In the genomic region with DNA sequence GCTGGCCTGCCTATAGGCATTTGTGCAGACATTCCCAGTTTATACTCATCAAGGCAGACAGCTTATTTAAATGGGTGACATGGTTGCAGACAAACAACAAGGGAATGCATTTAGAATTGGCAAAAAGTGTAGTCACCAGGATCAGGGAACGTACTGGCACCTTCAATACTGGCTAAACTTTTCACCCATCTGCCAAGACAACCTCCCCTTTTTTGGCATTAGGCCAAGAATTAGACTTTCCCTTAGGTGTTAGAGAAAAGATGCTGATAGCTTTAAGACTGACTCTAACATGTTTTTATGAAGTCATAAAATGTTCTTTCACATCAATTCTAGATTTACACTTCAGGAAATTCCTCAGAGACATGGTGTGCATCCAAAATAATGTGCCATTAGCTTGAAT, we compare ENCODE assay signal across 19 cellular contexts.
DNase-seq lines count a peak whose midpoint lies in the region; ATAC-seq and TF ChIP-seq lines count a peak whose summit lies in the region.
"Had no signal": no experiment of that assay in that cellular context is flagged by ENCODE, and none has a peak within 500 bp of the region (broad histone marks: within the 10 kb centered on the region; RNA-seq: fewer than 3 reads in every experiment).

No MANE protein-coding gene starts in this region.

- POLR2A ChIA-PET in Caco-2 (lab: Charles Lee): no interaction called here

- H3K9me3 ChIP-seq in right atrium auricular region: no peaks in the 10 kb centered on the region
- no peaks in the 10 kb centered on the region for H3K9me3 ChIP-seq in Caco-2

- no peaks in the 10 kb centered on the region for H3K4me1 ChIP-seq in right atrium auricular region
- no peaks in the 10 kb centered on the region for H3K4me1 ChIP-seq in Caco-2

- H3K9me3 Mint-ChIP-seq in Caco-2 (ENCODE audit: unreplicated experiment): no peaks in the 10 kb centered on the region
- H3K9me3 Mint-ChIP-seq: IgD-negative memory B cell, T-cell had no signal

- DNase-seq in DMS 273 (lab: John Stamatoyannopoulos, UW; ENCODE audit: unreplicated experiment) (peak; percentile 79), DMS 273 treated with DMSO at 0.1 percent for 48 hours (lab: John Stamatoyannopoulos, UW) (no peak), Right ventricle myocardium superior (no peak), right atrium auricular region (ENCODE audit: low spot score) (no peak), RPMI8226 (peak; percentile 22), C1 segment of cervical spinal cord (lab: John Stamatoyannopoulos, UW) (no peak), Caco-2 (no peak)
- DNase-seq: CD8-positive, alpha-beta memory T cell; DMS153; H7; NCI-H1436; NCI-H2029; NCI-H226; NCI-H526; PC-9; T-cell had no signal

- CTCF ChIA-PET in Caco-2 (lab: Charles Lee): no interaction called here

- H3K27me3 ChIP-seq in right atrium auricular region: no peaks in the 10 kb centered on the region
- H3K27me3 ChIP-seq in Caco-2 (replicated peaks; ENCODE audit: control insufficient read depth, insufficient read depth, low read length): no peaks in the 10 kb centered on the region

- no TSS peak for BruUV-seq in Caco-2 (replicated peaks; lab: Mats Ljungman, UMichigan)

- no peaks in the 10 kb centered on the region for H3K36me3 ChIP-seq in right atrium auricular region
- H3K36me3 ChIP-seq in Caco-2 (ENCODE audit: control insufficient read depth, insufficient read depth, low read length): no peaks in the 10 kb centered on the region

- peaks cover 12% of the 10 kb centered on the region for H3K27me3 Mint-ChIP-seq in Caco-2 (ENCODE audit: insufficient read depth, unreplicated experiment)

- intact Hi-C loops in Right ventricle myocardium superior (cut with DNase I): no loop called here
- intact Hi-C loops in Caco-2 (cut with micrococcal nuclease; ENCODE audit: unreplicated experiment): no loop called here

- no peaks in the 10 kb centered on the region for H3K4me1 Mint-ChIP-seq in Caco-2 (ENCODE audit: low read depth, unreplicated experiment)
- H3K4me1 Mint-ChIP-seq: CD8-positive, alpha-beta memory T cell; T-cell had no signal

- no peak overlapping the region for H3K27ac Mint-ChIP-seq in Caco-2 (ENCODE audit: unreplicated experiment)
- H3K27ac Mint-ChIP-seq: CD8-positive, alpha-beta memory T cell; IgD-negative memory B cell; T-cell had no signal

- H3K27ac ChIP-seq in right atrium auricular region (no peak overlapping the region), temporal lobe (ENCODE audit: low read depth, low read length) (peak overlapping the region; percentile 50)
- H3K27ac ChIP-seq: 22Rv1, PC-9 had no signal

- ATAC-seq in Right ventricle myocardium superior (ENCODE audit: poor library complexity): peak; percentile 61
- ATAC-seq: T-cell had no signal

- no peak overlapping the region for H3K4me3 Mint-ChIP-seq in Caco-2 (ENCODE audit: unreplicated experiment)
- H3K4me3 Mint-ChIP-seq: CD8-positive, alpha-beta memory T cell; IgD-negative memory B cell; T-cell had no signal

- no peak for TF ChIP-seq CTCF in right atrium auricular region (IDR thresholded peaks at IDR 0.05)
- no peak for TF ChIP-seq CTCF in Caco-2 (IDR thresholded peaks at IDR 0.05; ENCODE audit: insufficient read depth in 1 of 2, low read depth in 1 of 2, low read length in 1 of 2, severe bottlenecking in 1 of 2, unreplicated experiment in 1 of 2)

- H3K36me3 Mint-ChIP-seq in Caco-2 (ENCODE audit: insufficient read depth, unreplicated experiment): no peaks in the 10 kb centered on the region
- H3K36me3 Mint-ChIP-seq: CD8-positive, alpha-beta memory T cell; IgD-negative memory B cell; T-cell had no signal

- H3K4me3 ChIP-seq in right atrium auricular region (no peak overlapping the region), Caco-2 (ENCODE audit: low read depth, low read length) (no peak overlapping the region)
- H3K4me3 ChIP-seq: PC-9 had no signal

Comparison
In these comparisons a context has a peak if more than half of its experiments do, and no peak if none do; other contexts are left out.
1. DNase-seq: peak in DMS 273 (single experiment) and RPMI8226 (single experiment); none in DMS 273 treated with DMSO at 0.1 percent for 48 hours (single experiment), Right ventricle myocardium superior (single experiment), right atrium auricular region (single experiment), C1 segment of cervical spinal cord (0 of 14) and Caco-2 (0 of 2).